9 cellular contexts compared by ENCODE assay signal in the genomic region with DNA sequence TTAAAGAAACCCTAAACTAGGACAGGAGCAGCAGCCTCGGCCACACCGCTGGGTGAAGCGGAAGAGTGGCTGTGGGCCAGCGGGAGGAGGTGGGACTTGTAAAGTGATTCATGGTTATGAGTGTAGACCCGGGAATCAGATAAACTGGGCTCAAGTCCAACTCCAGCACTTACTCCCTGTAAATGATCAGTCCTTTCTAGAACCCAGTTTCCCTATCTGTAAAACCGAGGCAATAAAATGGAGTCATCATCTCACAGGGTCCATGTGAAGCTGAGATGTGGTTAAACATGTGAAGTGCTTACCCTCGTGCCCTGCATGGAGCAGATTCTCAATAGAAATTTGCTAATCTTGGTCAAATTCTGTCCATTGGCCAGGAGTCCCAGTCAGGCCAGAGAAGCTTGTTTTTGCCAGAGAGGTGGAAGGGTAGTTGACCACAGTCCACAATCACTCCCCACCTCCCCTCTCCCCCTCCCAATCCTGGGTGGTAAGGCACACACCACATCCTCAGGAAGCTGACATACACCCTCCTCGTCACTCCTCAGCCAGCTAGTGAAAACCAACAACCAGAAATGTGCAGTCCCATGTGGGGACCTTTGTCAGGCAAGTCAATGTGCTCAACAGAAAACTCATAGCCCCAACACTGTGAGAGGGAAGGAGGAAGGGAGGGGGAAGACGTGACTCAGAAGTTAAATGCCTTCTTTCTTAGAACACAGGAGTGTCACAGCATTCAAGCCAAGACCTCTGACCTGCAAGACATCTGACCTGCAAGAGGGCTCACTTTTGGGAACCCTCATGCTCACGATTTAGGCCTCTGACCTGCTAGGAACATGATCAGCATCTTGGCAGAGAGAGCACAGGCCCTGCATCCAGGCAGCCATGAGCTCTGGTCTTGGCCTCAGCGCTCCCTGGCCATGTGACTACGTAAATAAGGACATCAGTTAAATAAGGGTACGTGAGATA.
DNase-seq lines count a peak whose midpoint lies in the region; ATAC-seq, FAIRE-seq and TF ChIP-seq lines count a peak whose summit lies in the region.
"Had no signal": no experiment of that assay in that cellular context is flagged by ENCODE, and none has a peak within 500 bp of the region (broad histone marks: within the 10 kb centered on the region; RNA-seq: fewer than 3 reads in every experiment).

No MANE protein-coding gene starts in this region.

- no peaks in the 10 kb centered on the region for H3K36me3 ChIP-seq in CD4-positive, CD25-positive, alpha-beta regulatory T cell (ENCODE audit: control insufficient read depth, insufficient read depth, low read length)
- no peaks in the 10 kb centered on the region for H3K36me3 ChIP-seq in PC-3 (ENCODE audit: low read depth, low read length)
- no peaks in the 10 kb centered on the region for H3K36me3 ChIP-seq in astrocyte (ENCODE audit: insufficient read depth, low read length)
- no peaks in the 10 kb centered on the region for H3K36me3 ChIP-seq in mesendoderm (ENCODE audit: control insufficient read depth, insufficient read depth, low read length)
- no peaks in the 10 kb centered on the region for H3K36me3 ChIP-seq in ovary

- POLR2A ChIA-PET in PC-3 (lab: Charles Lee; ENCODE audit: unreplicated experiment): interaction anchor here (0.6 kb wide), 1 partner anchor 98 kb away, joined by 5 read pairs; no protein-coding TSS in a partner anchor

- no peak for TF ChIP-seq EP300 in ovary (IDR thresholded peaks at IDR 0.05)

- no peak for TF ChIP-seq POLR2A in ovary (IDR thresholded peaks at IDR 0.05)

- H4K20me1 ChIP-seq in PC-3 (ENCODE audit: low read length) (no peaks in the 10 kb centered on the region), astrocyte (ENCODE audit: insufficient read depth, low read length) (no peaks in the 10 kb centered on the region)

- no peak overlapping the region for H3K4me3 Mint-ChIP-seq in CD4-positive, CD25-positive, alpha-beta regulatory T cell
- no peak overlapping the region for H3K4me3 Mint-ChIP-seq in astrocyte (ENCODE audit: unreplicated experiment)

- FAIRE-seq in astrocyte (lab: Jason Lieb, UNC): peak; percentile 52
- FAIRE-seq: colon had no signal

- peaks cover 0 to 20% (median 2%) of the 10 kb centered on the region in 4 donors for H3K4me1 Mint-ChIP-seq in CD4-positive, CD25-positive, alpha-beta regulatory T cell
- peaks cover 13% of the 10 kb centered on the region for H3K4me1 Mint-ChIP-seq in astrocyte (ENCODE audit: low read depth, unreplicated experiment)

- peaks cover 4% of the 10 kb centered on the region for H3F3A ChIP-seq in PC-3 (ENCODE audit: low read length, unreplicated experiment)

- H3K36me3 Mint-ChIP-seq in CD4-positive, CD25-positive, alpha-beta regulatory T cell: no peaks in the 10 kb centered on the region
- no peaks in the 10 kb centered on the region for H3K36me3 Mint-ChIP-seq in astrocyte (ENCODE audit: low read depth, unreplicated experiment)

- H3K79me2 ChIP-seq in PC-3 (ENCODE audit: low read length): no peaks in the 10 kb centered on the region
- H3K79me2 ChIP-seq in astrocyte (ENCODE audit: insufficient read depth, low read length): no peaks in the 10 kb centered on the region
- H3K79me2 ChIP-seq in mesendoderm (ENCODE audit: control insufficient read depth, insufficient read depth, low read length): no peaks in the 10 kb centered on the region

- no peak overlapping the region for H3K27ac ChIP-seq in CD4-positive, CD25-positive, alpha-beta regulatory T cell (ENCODE audit: insufficient read depth, low read length, poor library complexity, severe bottlenecking)
- H3K27ac ChIP-seq in PC-3 (ENCODE audit: low read length) (peak overlapping the region; percentile 97), astrocyte (ENCODE audit: low read depth, low read length) (peak overlapping the region; percentile 78), mesendoderm (ENCODE audit: low read depth, low read length) (no peak overlapping the region), ovary (no peak overlapping the region)

- H4K8ac ChIP-seq in mesendoderm (ENCODE audit: low read depth, low read length): no peak overlapping the region

- peak overlapping the region; percentile 39 for H2AFZ ChIP-seq in PC-3 (ENCODE audit: low read length)
- peak overlapping the region; percentile 19 for H2AFZ ChIP-seq in astrocyte (ENCODE audit: low read depth, low read length)

- H3K9ac ChIP-seq in PC-3 (ENCODE audit: low read length) (peak overlapping the region; percentile 68), astrocyte (ENCODE audit: low read length) (peak overlapping the region; percentile 30), mesendoderm (ENCODE audit: low read length) (no peak overlapping the region)

- H2BK15ac ChIP-seq in mesendoderm (replicated peaks; ENCODE audit: low read depth): no peak overlapping the region

- no peak overlapping the region for H3K4me3 ChIP-seq in CD4-positive, CD25-positive, alpha-beta regulatory T cell (ENCODE audit: low read depth, low read length)
- peak overlapping the region; percentile 10; the same call in 1 of the 2 replicates for H3K4me3 ChIP-seq in PC-3 (ENCODE audit: low read length)
- no peak overlapping the region for H3K4me3 ChIP-seq in astrocyte (ENCODE audit: insufficient read depth, low read depth, low read length)
- H3K4me3 ChIP-seq in mesendoderm (ENCODE audit: low read length): no peak overlapping the region
- H3K4me3 ChIP-seq in ovary: no peak overlapping the region

- no peak overlapping the region for H3K4ac ChIP-seq in mesendoderm (ENCODE audit: low read depth, low read length)

- H3K56ac ChIP-seq in mesendoderm (ENCODE audit: low read length): no peak overlapping the region

- no peak overlapping the region for H4K5ac ChIP-seq in mesendoderm (ENCODE audit: low read length)

- no peak overlapping the region for H2AK5ac ChIP-seq in mesendoderm (ENCODE audit: low read length)

- no TSS peak for BruUV-seq in PC-3 (replicated peaks; lab: Mats Ljungman, UMichigan)

- peak overlapping the region; percentile 68 for H3K4me2 ChIP-seq in PC-3 (ENCODE audit: low read length)
- peak overlapping the region; percentile 47 for H3K4me2 ChIP-seq in astrocyte (ENCODE audit: low read length)
- no peak overlapping the region for H3K4me2 ChIP-seq in mesendoderm (ENCODE audit: low read length)

- no peak overlapping the region for H3K18ac ChIP-seq in mesendoderm (ENCODE audit: low read length)

- no peak overlapping the region for H3K23ac ChIP-seq in mesendoderm (ENCODE audit: low read length)

- DNase-seq in CD4-positive, CD25-positive, alpha-beta regulatory T cell: peak in 1 of 3 donors; percentile 80
- DNase-seq in PC-3 (peak; percentile 94), astrocyte (ENCODE audit: low read depth) (peak; percentile 97), occipital lobe (lab: John Stamatoyannopoulos, UW) (peak; percentile 63), GM19238 (ENCODE audit: insufficient read length, low spot score) (no peak), mesendoderm (no peak), ovary (no peak)

- peak; percentile 55 to 59 for ATAC-seq in CD4-positive, CD25-positive, alpha-beta regulatory T cell (ENCODE audit: low read depth in 2 of 2)
- peak; percentile 84 for ATAC-seq in PC-3
- ATAC-seq in GM18909 (IDR thresholded peaks at IDR 0.05; ENCODE audit: poor library complexity, unreplicated experiment): no peak

- no peaks in the 10 kb centered on the region for H3K9me3 ChIP-seq in CD4-positive, CD25-positive, alpha-beta regulatory T cell (ENCODE audit: control insufficient read depth in 2 of 2, low read length in 2 of 2)
- no peaks in the 10 kb centered on the region for H3K9me3 ChIP-seq in PC-3 (ENCODE audit: low read length)
- no peaks in the 10 kb centered on the region for H3K9me3 ChIP-seq in astrocyte (ENCODE audit: insufficient read depth, low read depth, low read length)
- no peaks in the 10 kb centered on the region for H3K9me3 ChIP-seq in ovary

- H3K9me2 ChIP-seq in PC-3 (replicated peaks; ENCODE audit: low read length): no peaks in the 10 kb centered on the region

- intact Hi-C loops in PC-3 (cut with micrococcal nuclease): loop anchor here (5.0 kb wide), 1 partner anchor 39 kb away; no protein-coding TSS in a partner anchor
- intact Hi-C loops in ovary (cut with DNase I): loop anchor here in 1 of 4 donors (10.0 kb wide), 1 partner anchor 84 kb away; no protein-coding TSS in a partner anchor

- H2BK5ac ChIP-seq in mesendoderm (ENCODE audit: low read length): no peak overlapping the region

- no peaks in the 10 kb centered on the region for H3K27me3 ChIP-seq in CD4-positive, CD25-positive, alpha-beta regulatory T cell (ENCODE audit: control insufficient read depth, insufficient read depth, low read length)
- H3K27me3 ChIP-seq in PC-3 (ENCODE audit: low read length) (no peaks in the 10 kb centered on the region), astrocyte (ENCODE audit: insufficient read depth, low read length) (no peaks in the 10 kb centered on the region), mesendoderm (ENCODE audit: insufficient read depth, low read length, poor library complexity) (no peaks in the 10 kb centered on the region), ovary (no peaks in the 10 kb centered on the region)

- no peaks in the 10 kb centered on the region for H3K79me1 ChIP-seq in mesendoderm (ENCODE audit: low read length)

- H3K27me3 Mint-ChIP-seq in CD4-positive, CD25-positive, alpha-beta regulatory T cell: no peaks in the 10 kb centered on the region
- H3K27me3 Mint-ChIP-seq in astrocyte (ENCODE audit: low read depth, unreplicated experiment): peaks cover 29% of the 10 kb centered on the region

- TF ChIP-seq CTCF in PC-3 (conservative IDR thresholded peaks at IDR 0.05; ENCODE audit: low read depth, low read length) (no peak), astrocyte (IDR thresholded peaks at IDR 0.05; ENCODE audit: insufficient read depth, low read depth, low read length) (no peak), ovary (IDR thresholded peaks at IDR 0.05) (no peak)

- CTCF ChIA-PET in PC-3 (lab: Charles Lee): interaction anchor here (1.0 kb wide), 1 partner anchor 113 kb away, joined by 3 read pairs; no protein-coding TSS in a partner anchor

- peak overlapping the region in 1 of 3 donors; percentile 21 for H3K27ac Mint-ChIP-seq in CD4-positive, CD25-positive, alpha-beta regulatory T cell
- H3K27ac Mint-ChIP-seq in astrocyte (ENCODE audit: unreplicated experiment): no peak overlapping the region

- H3K9me3 Mint-ChIP-seq in CD4-positive, CD25-positive, alpha-beta regulatory T cell: no peaks in the 10 kb centered on the region
- peaks cover 3% of the 10 kb centered on the region for H3K9me3 Mint-ChIP-seq in astrocyte (ENCODE audit: unreplicated experiment)

- no peak overlapping the region for H2BK120ac ChIP-seq in mesendoderm (ENCODE audit: low read depth, low read length)

- WGBS in mesendoderm (ENCODE audit: extremely low coverage, insufficient coverage, low lambda C conversion rate): no CpG with 5 or more reads among the region's 13 CpGs
- 78 to 83% (median 81%) methylated on average over 13 of the region's 13 CpGs for WGBS in ovary, 3 donors

- no peaks in the 10 kb centered on the region for H3K4me1 ChIP-seq in CD4-positive, CD25-positive, alpha-beta regulatory T cell (ENCODE audit: control insufficient read depth, insufficient read depth, low read length, poor library complexity, severe bottlenecking)
- H3K4me1 ChIP-seq in PC-3 (ENCODE audit: insufficient read depth, low read length) (peaks cover 28% of the 10 kb centered on the region), astrocyte (ENCODE audit: insufficient read depth, low read length) (peaks cover 28% of the 10 kb centered on the region), mesendoderm (ENCODE audit: control insufficient read depth, low read depth, low read length) (no peaks in the 10 kb centered on the region), ovary (ENCODE audit: insufficient read depth) (peaks cover 2% of the 10 kb centered on the region)

Comparison
In these comparisons a context has a peak if more than half of its experiments do, and no peak if none do; other contexts are left out.
1. DNase-seq: peak in PC-3 (single experiment), astrocyte (single experiment) and occipital lobe (single experiment); none in GM19238 (single experiment), mesendoderm (single experiment) and ovary (0 of 5).
2. H3K27ac ChIP-seq: peak in PC-3 (single experiment) and astrocyte (single experiment); none in CD4-positive, CD25-positive, alpha-beta regulatory T cell (single experiment), mesendoderm (single experiment) and ovary (0 of 2).